ENCODE assay signal across 1 cellular context in genomic region chr2:237603718-237604362, GRCh38.
TF ChIP-seq lines count a peak whose summit lies in the region.

No MANE protein-coding gene starts in this region.

TF ChIP-seq in HepG2, 621 proteins besides CTCF, POLR2A, EP300 and RAD21 (continued from another document and continues in another):
- TF ChIP-seq ZNF646 (CRISPR knock-in tag; IDR thresholded peaks at IDR 0.05): peak; percentile 41; the same call in 1 of the 2 replicates
- no peak for TF ChIP-seq TIGD3 (CRISPR knock-in tag; IDR thresholded peaks at IDR 0.05; ENCODE audit: borderline replicate concordance)
- TF ChIP-seq ZNF746 (CRISPR knock-in tag; IDR thresholded peaks at IDR 0.05): no peak
- TF ChIP-seq RFX3 (CRISPR knock-in tag; IDR thresholded peaks at IDR 0.05): peak; percentile 12; the same call in 1 of the 2 replicates
- no peak for TF ChIP-seq TEF (CRISPR knock-in tag; IDR thresholded peaks at IDR 0.05)
- TF ChIP-seq ISX (CRISPR knock-in tag; conservative IDR thresholded peaks at IDR 0.05): no peak
- TF ChIP-seq ZBTB7B (CRISPR knock-in tag; IDR thresholded peaks at IDR 0.05): 0 out of 2 replicates have a peak, but pooled peaks have one; percentile 23
- TF ChIP-seq GZF1 (CRISPR knock-in tag; IDR thresholded peaks at IDR 0.05): no peak
- no peak for TF ChIP-seq SOX13 (IDR thresholded peaks at IDR 0.05)
- TF ChIP-seq SOX13 (CRISPR knock-in tag; conservative IDR thresholded peaks at IDR 0.05 in 1 of 2, IDR thresholded peaks at IDR 0.05 in 1 of 2): peak in 1 of 2 experiments; percentile 30; a peak in 2 of 4 replicates
- TF ChIP-seq ZNF451 (CRISPR knock-in tag; IDR thresholded peaks at IDR 0.05): 0 out of 2 replicates have a peak, but pooled peaks have one; percentile 73
- no peak for TF ChIP-seq ZNF33B (CRISPR knock-in tag; IDR thresholded peaks at IDR 0.05)
- 0 out of 2 replicates have a peak, but pooled peaks have one; percentile 11 for TF ChIP-seq ZNF232 (CRISPR knock-in tag; IDR thresholded peaks at IDR 0.05; ENCODE audit: borderline replicate concordance)
- TF ChIP-seq IKZF1 (IDR thresholded peaks at IDR 0.05): no peak
- no peak for TF ChIP-seq GABPA (IDR thresholded peaks at IDR 0.05; ENCODE audit: low read depth, low read length)
- TF ChIP-seq GABPA (CRISPR knock-in tag; IDR thresholded peaks at IDR 0.05; ENCODE audit: low read depth): peak; percentile 63
- TF ChIP-seq FOXJ3 (CRISPR knock-in tag; IDR thresholded peaks at IDR 0.05; ENCODE audit: borderline replicate concordance): no peak
- peak; percentile 14; the same call in 1 of the 2 replicates for TF ChIP-seq ZNF276 (CRISPR knock-in tag; IDR thresholded peaks at IDR 0.05; ENCODE audit: low read depth)
- no peak for TF ChIP-seq MXD4 (CRISPR knock-in tag; IDR thresholded peaks at IDR 0.05)
- 0 out of 2 replicates have a peak, but pooled peaks have one; percentile 15 for TF ChIP-seq ZFX (CRISPR knock-in tag; IDR thresholded peaks at IDR 0.05; ENCODE audit: low read depth)
- no peak for TF ChIP-seq ZNF160 (CRISPR knock-in tag; IDR thresholded peaks at IDR 0.05)
- TF ChIP-seq MAX (IDR thresholded peaks at IDR 0.05): peak; percentile 41; the same call in 1 of the 2 replicates
- TF ChIP-seq TSC22D2 (CRISPR knock-in tag; IDR thresholded peaks at IDR 0.05; ENCODE audit: borderline replicate concordance): no peak
- 0 out of 2 replicates have a peak, but pooled peaks have one; percentile 2 for TF ChIP-seq CEBPG (CRISPR knock-in tag; IDR thresholded peaks at IDR 0.05)
- TF ChIP-seq ZNF264 (CRISPR knock-in tag; IDR thresholded peaks at IDR 0.05): no peak
- 0 out of 2 replicates have a peak, but pooled peaks have one; percentile 23 for TF ChIP-seq SIX4 (CRISPR knock-in tag; IDR thresholded peaks at IDR 0.05)
- TF ChIP-seq ZNF101 (CRISPR knock-in tag; IDR thresholded peaks at IDR 0.05; ENCODE audit: borderline replicate concordance, low read depth): no peak
- no peak for TF ChIP-seq IKZF5 (CRISPR knock-in tag; IDR thresholded peaks at IDR 0.05)
- TF ChIP-seq MED1 (CRISPR knock-in tag; IDR thresholded peaks at IDR 0.05): peak; percentile 61
- 0 out of 2 replicates have a peak, but pooled peaks have one; percentile 24 for TF ChIP-seq ZSCAN9 (CRISPR knock-in tag; IDR thresholded peaks at IDR 0.05; ENCODE audit: borderline replicate concordance)
- peak; percentile 37; the same call in 1 of the 2 replicates for TF ChIP-seq PAXIP1 (CRISPR knock-in tag; conservative IDR thresholded peaks at IDR 0.05)
- 0 out of 2 replicates have a peak, but pooled peaks have one; percentile 42 for TF ChIP-seq ZNF614 (CRISPR knock-in tag; IDR thresholded peaks at IDR 0.05; ENCODE audit: borderline replicate concordance)
- TF ChIP-seq RARA (CRISPR knock-in tag; IDR thresholded peaks at IDR 0.05): peak; percentile 45
- no peak for TF ChIP-seq HES4 (CRISPR knock-in tag; IDR thresholded peaks at IDR 0.05; ENCODE audit: borderline replicate concordance)
- no peak for TF ChIP-seq IRF9 (CRISPR knock-in tag; IDR thresholded peaks at IDR 0.05; ENCODE audit: borderline replicate concordance)
- TF ChIP-seq KLF11 (CRISPR knock-in tag; IDR thresholded peaks at IDR 0.05): 0 out of 2 replicates have a peak, but pooled peaks have one; percentile 44
- TF ChIP-seq RAD51 (IDR thresholded peaks at IDR 0.05; ENCODE audit: borderline replicate concordance): no peak
- no peak for TF ChIP-seq SP2 (CRISPR knock-in tag; IDR thresholded peaks at IDR 0.05)
- TF ChIP-seq DR1 (CRISPR knock-in tag; IDR thresholded peaks at IDR 0.05): no peak
- peak; percentile 1; the same call in 1 of the 2 replicates for TF ChIP-seq ZBTB38 (CRISPR knock-in tag; IDR thresholded peaks at IDR 0.05)
- no peak for TF ChIP-seq ZBTB10 (CRISPR knock-in tag; IDR thresholded peaks at IDR 0.05; ENCODE audit: borderline replicate concordance)
- TF ChIP-seq HNF4G (IDR thresholded peaks at IDR 0.05; ENCODE audit: borderline replicate concordance, low read depth, low read length): no peak
- TF ChIP-seq HNF4G (CRISPR knock-in tag; IDR thresholded peaks at IDR 0.05; ENCODE audit: borderline replicate concordance, low read depth): no peak
- TF ChIP-seq ZNF558 (CRISPR knock-in tag; IDR thresholded peaks at IDR 0.05; ENCODE audit: borderline replicate concordance): no peak
- TF ChIP-seq NFYB (CRISPR knock-in tag; IDR thresholded peaks at IDR 0.05): no peak
- TF ChIP-seq MEIS2 (CRISPR knock-in tag; IDR thresholded peaks at IDR 0.05): peak; percentile 45; the same call in 1 of the 2 replicates
- TF ChIP-seq ZNF552 (CRISPR knock-in tag; IDR thresholded peaks at IDR 0.05; ENCODE audit: borderline replicate concordance): no peak
